Comparison of ENCODE assay signal across 27 cellular contexts in genomic region chr18:78656346-78656925, GRCh38.
"Had no signal": no experiment of that assay in that cellular context is flagged by ENCODE, and none has a peak within 500 bp of the region (broad histone marks: within the 10 kb centered on the region; RNA-seq: fewer than 3 reads in every experiment).

No MANE protein-coding gene starts in this region.

- H3K4me1 ChIP-seq: lower lobe of right lung, parathyroid adenoma, prostate gland, stomach, testis, thyroid gland, transverse colon, upper lobe of left lung had no signal

- DNase-seq: head of caudate nucleus; hippocampal formation; kidney glomerular epithelial cell; left cardiac atrium; left ventricle myocardium superior; lower lobe of right lung; mammary epithelial cell; mesenchymal stem cell; naive thymus-derived CD8-positive, alpha-beta T cell; nucleus accumbens; retina; right cardiac atrium; stimulated activated CD4-positive, alpha-beta T cell treated with anti-CD3 and anti-CD28 coated beads, Interleukin-4, amount 100 ng/mL, for 24 hours; stimulated activated naive CD4-positive, alpha-beta T cell; stomach; testis; thyroid gland; transverse colon; upper lobe of left lung had no signal

- H3K4me3 Mint-ChIP-seq: naive thymus-derived CD8-positive, alpha-beta T cell; stimulated activated effector memory CD8-positive, alpha-beta T cell treated with anti-CD3 and anti-CD28 coated beads, Interleukin-12 subunit alpha, Interleukin-12 subunit beta, amount 100 ng/mL, for 72 hours had no signal

- H3K36me3 ChIP-seq: lower lobe of right lung, prostate gland, stomach, thyroid gland, transverse colon, upper lobe of left lung had no signal

- H3K9ac ChIP-seq: parathyroid adenoma had no signal

- H2AFZ ChIP-seq: parathyroid adenoma had no signal

- H3K27me3 ChIP-seq: testis, thyroid gland, transverse colon had no signal

- ATAC-seq: left cardiac atrium; left lobe of liver; left ventricle myocardium superior; lower lobe of right lung; naive thymus-derived CD8-positive, alpha-beta T cell; right cardiac atrium; sciatic nerve; stimulated activated effector memory CD8-positive, alpha-beta T cell treated with anti-CD3 and anti-CD28 coated beads, Interleukin-12 subunit alpha, Interleukin-12 subunit beta, amount 100 ng/mL, for 72 hours had no signal

- H3K36me3 Mint-ChIP-seq: stimulated activated effector memory CD8-positive, alpha-beta T cell treated with anti-CD3 and anti-CD28 coated beads, Interleukin-12 subunit alpha, Interleukin-12 subunit beta, amount 100 ng/mL, for 72 hours had no signal

- H3K27ac ChIP-seq: lower lobe of right lung, parathyroid adenoma, prostate gland, skin epidermis, stomach, testis, thyroid gland, transverse colon, upper lobe of left lung had no signal

- H3K4me3 ChIP-seq: lower lobe of right lung, prostate gland, skin epidermis, stomach, testis, thyroid gland, transverse colon, upper lobe of left lung had no signal

- H3K4me1 Mint-ChIP-seq: stimulated activated effector memory CD8-positive, alpha-beta T cell treated with anti-CD3 and anti-CD28 coated beads, Interleukin-12 subunit alpha, Interleukin-12 subunit beta, amount 100 ng/mL, for 72 hours had no signal

- H3K27ac Mint-ChIP-seq: naive thymus-derived CD8-positive, alpha-beta T cell; stimulated activated effector memory CD8-positive, alpha-beta T cell treated with anti-CD3 and anti-CD28 coated beads, Interleukin-12 subunit alpha, Interleukin-12 subunit beta, amount 100 ng/mL, for 72 hours had no signal

- H3K9me3 ChIP-seq: lower lobe of right lung, prostate gland, testis, thyroid gland had no signal

- FAIRE-seq: keratinocyte, urothelium cell line had no signal
